1 cellular context compared by ENCODE assay signal in the genomic region with DNA sequence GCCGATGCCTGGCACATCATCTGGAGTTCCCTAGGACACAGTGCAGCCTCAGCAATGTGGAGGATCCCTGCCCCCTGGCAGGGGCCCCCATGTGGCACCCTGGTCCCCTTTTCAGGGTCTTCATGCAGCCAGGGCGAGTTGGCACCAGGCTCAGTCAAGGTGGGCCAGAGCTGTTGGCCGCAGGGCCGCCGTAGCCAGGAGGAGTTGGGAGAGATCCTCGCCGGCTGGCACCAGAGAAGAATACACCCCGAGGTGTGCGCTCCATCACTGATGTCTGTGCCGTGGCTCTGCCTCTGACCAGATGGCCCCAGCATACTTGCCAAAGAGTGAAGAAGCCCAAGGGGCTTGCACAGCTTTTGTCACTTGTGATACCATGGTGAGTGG.
TF ChIP-seq lines count a peak whose summit lies in the region.

No MANE protein-coding gene starts in this region.

TF ChIP-seq in WTC11, 78 proteins besides CTCF, POLR2A, EP300 and RAD21:
- TF ChIP-seq, protein P1, sequence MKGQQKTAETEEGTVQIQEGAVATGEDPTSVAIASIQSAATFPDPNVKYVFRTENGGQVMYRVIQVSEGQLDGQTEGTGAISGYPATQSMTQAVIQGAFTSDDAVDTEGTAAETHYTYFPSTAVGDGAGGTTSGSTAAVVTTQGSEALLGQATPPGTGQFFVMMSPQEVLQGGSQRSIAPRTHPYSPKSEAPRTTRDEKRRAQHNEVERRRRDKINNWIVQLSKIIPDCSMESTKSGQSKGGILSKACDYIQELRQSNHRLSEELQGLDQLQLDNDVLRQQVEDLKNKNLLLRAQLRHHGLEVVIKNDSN (CRISPR knock-in tag; IDR thresholded peaks at IDR 0.05), result no peak
- TF ChIP-seq CBFB (CRISPR knock-in tag; IDR thresholded peaks at IDR 0.05; ENCODE audit: low read depth) (no peak), GRHL2 (CRISPR knock-in tag; IDR thresholded peaks at IDR 0.05; ENCODE audit: insufficient replicate concordance, severe bottlenecking) (no peak), ZNF423 (CRISPR knock-in tag; IDR thresholded peaks at IDR 0.05) (no peak), NFATC4 (CRISPR knock-in tag; IDR thresholded peaks at IDR 0.05) (no peak), TP53 (CRISPR knock-in tag; IDR thresholded peaks at IDR 0.05) (no peak), ZNF138 (CRISPR knock-in tag; conservative IDR thresholded peaks at IDR 0.05) (no peak), SOX15 (CRISPR knock-in tag; IDR thresholded peaks at IDR 0.05) (no peak)
- TF ChIP-seq, protein P2, sequence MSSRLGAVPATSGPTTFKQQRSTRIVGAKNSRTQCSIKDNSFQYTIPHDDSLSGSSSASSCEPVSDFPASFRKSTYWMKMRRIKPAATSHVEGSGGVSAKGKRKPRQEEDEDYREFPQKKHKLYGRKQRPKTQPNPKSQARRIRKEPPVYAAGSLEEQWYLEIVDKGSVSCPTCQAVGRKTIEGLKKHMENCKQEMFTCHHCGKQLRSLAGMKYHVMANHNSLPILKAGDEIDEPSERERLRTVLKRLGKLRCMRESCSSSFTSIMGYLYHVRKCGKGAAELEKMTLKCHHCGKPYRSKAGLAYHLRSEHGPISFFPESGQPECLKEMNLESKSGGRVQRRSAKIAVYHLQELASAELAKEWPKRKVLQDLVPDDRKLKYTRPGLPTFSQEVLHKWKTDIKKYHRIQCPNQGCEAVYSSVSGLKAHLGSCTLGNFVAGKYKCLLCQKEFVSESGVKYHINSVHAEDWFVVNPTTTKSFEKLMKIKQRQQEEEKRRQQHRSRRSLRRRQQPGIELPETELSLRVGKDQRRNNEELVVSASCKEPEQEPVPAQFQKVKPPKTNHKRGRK (CRISPR knock-in tag; IDR thresholded peaks at IDR 0.05; ENCODE audit: borderline replicate concordance), result no peak
